Comparison of ENCODE assay signal across 1 cellular context in the genomic region with DNA sequence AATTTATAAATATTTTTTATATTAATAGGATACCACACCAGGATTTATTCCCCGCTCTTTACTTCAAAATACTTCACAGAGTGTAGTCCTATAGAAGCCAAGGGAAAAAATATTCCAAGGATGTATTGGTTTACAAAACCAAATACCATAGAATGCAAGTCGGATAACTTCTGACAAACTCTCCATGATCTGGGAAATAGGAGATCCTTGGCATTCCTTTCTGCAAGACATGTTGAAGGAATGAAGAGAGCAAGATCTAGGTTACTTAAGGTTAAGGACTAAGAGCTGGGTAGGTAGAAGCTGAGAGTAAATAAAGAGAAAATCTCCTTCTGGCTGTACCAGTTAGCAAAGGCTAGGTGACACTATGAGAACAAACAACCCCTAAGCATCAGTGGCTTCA.
TF ChIP-seq lines count a peak whose summit lies in the region.

No MANE protein-coding gene starts in this region.

TF ChIP-seq in IMR-90, 13 proteins besides CTCF, POLR2A, EP300 and RAD21 (continued from another document):
- TF ChIP-seq, protein P1, sequence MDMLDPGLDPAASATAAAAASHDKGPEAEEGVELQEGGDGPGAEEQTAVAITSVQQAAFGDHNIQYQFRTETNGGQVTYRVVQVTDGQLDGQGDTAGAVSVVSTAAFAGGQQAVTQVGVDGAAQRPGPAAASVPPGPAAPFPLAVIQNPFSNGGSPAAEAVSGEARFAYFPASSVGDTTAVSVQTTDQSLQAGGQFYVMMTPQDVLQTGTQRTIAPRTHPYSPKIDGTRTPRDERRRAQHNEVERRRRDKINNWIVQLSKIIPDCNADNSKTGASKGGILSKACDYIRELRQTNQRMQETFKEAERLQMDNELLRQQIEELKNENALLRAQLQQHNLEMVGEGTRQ (IDR thresholded peaks at IDR 0.05; ENCODE audit: low read depth, low read length) = no peak
- TF ChIP-seq SMC3 (IDR thresholded peaks at IDR 0.05; ENCODE audit: low read depth, low read length) (no peak), RFX5 (IDR thresholded peaks at IDR 0.05; ENCODE audit: low read depth, low read length) (no peak)
